Comparison of ENCODE assay signal across 13 cellular contexts in the genomic region with DNA sequence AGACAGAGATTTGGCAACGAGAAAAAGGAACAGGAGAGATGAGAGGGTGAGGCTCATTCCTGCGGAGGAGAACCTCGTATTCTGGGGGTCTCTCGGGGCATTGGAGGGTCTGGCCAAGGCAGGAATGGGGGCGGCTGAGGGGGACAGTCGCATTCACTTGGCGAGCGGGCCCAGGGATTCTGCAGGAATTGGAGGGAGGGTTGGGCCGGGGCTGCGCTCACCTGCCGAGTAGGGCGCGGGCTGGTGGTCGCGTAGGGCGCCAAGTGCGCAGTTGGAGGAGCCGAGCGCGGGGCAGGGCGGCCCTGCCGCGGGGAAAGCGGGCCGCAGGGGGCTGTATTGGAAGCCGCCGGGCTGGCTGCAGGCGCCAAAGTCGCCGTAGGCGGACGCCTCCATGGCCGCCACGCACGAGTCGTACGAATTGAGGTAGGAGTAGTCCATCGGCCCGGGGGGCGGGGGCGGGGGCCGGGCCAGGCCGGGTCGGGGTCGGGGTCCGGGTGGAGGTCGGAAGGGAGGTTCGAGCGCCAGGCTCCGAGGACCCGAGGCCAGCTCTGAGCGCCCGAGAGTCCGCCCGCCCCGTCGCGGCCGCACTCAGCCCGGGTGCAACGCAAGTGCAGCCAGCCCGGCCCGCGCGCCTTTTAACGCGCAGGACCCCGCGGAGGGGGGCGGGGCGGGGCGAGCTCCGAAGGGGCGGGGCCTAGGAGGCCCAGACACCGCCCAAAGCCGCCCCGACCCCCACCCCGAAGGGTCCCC. TPM values are rescaled to one million over a fixed set of nuclear protein-coding genes. Genes with fewer than 3 reads are reported as not detected.
DNase-seq lines count a peak whose midpoint lies in the region; ATAC-seq and TF ChIP-seq lines count a peak whose summit lies in the region.
"Had no signal": no experiment of that assay in that cellular context is flagged by ENCODE, and none has a peak within 500 bp of the region (broad histone marks: within the 10 kb centered on the region; RNA-seq: fewer than 3 reads in every experiment).

A gene (minus strand): TSS at position 610 of the 750 bp plus-strand sequence. CDS start 172 bp downstream, at position 438.

- peaks cover 4% of the 10 kb centered on the region for H3K4me1 ChIP-seq in BE2C
- peaks cover 20% of the 10 kb centered on the region for H3K4me1 ChIP-seq in HUES48 (ENCODE audit: control insufficient read depth, insufficient read depth, low read length)
- H3K4me1 ChIP-seq in endodermal cell (ENCODE audit: control insufficient read depth, insufficient read depth, low read length), result no peaks in the 10 kb centered on the region

- peak within 1 kb of the TSS; percentile 100 for H3K4me3 ChIP-seq in BE2C (ENCODE audit: low read depth, low read length)
- peak within 1 kb of the TSS; percentile 68 for H3K4me3 ChIP-seq in HUES48 (ENCODE audit: low read depth, low read length)
- peak within 1 kb of the TSS; percentile 72 for H3K4me3 ChIP-seq in endodermal cell (ENCODE audit: low read length)
- peak within 1 kb of the TSS; percentile 49 for H3K4me3 ChIP-seq in neural cell (ENCODE audit: low read length)
- no peak within 1 kb of the TSS for H3K4me3 ChIP-seq in MG63
- H3K4me3 ChIP-seq: right lobe of liver had no signal

- H3K4me2 ChIP-seq in neural cell (ENCODE audit: low read length), result no peak within 1 kb of the TSS

- H3K4me3 Mint-ChIP-seq in endodermal cell, result no peak within 1 kb of the TSS

- WGBS in endodermal cell (ENCODE audit: insufficient coverage in 1 of 2, insufficient read length in 1 of 2), 2 experiments, result 5 to 13% methylated on average over 4 to 76 of the region's 78 CpGs

- peaks cover under 1% of the 10 kb centered on the region for H3K36me3 Mint-ChIP-seq in endodermal cell (ENCODE audit: low read depth)

- H3K9ac ChIP-seq in HUES48 (ENCODE audit: low read depth, low read length) (no peak within 1 kb of the TSS), endodermal cell (ENCODE audit: extremely low read depth, low read length, poor library complexity, severe bottlenecking) (no peak within 1 kb of the TSS), neural cell (ENCODE audit: low read length) (no peak within 1 kb of the TSS)

- no peak for TF ChIP-seq CTCF in BE2C (IDR thresholded peaks at IDR 0.05; ENCODE audit: low read depth, low read length)
- TF ChIP-seq CTCF in endodermal cell (conservative IDR thresholded peaks at IDR 0.05), result no peak
- no peak for TF ChIP-seq CTCF in neural cell (IDR thresholded peaks at IDR 0.05; ENCODE audit: poor library complexity, severe bottlenecking)

- no peaks in the 10 kb centered on the region for H3K9me2 ChIP-seq in neural cell (ENCODE audit: insufficient read depth, low read length)

- H3K4me1 Mint-ChIP-seq in endodermal cell, result peaks cover 13% of the 10 kb centered on the region

- TF ChIP-seq EP300 in neural cell (conservative IDR thresholded peaks at IDR 0.05; ENCODE audit: poor library complexity, severe bottlenecking), result no peak

- no peaks in the 10 kb centered on the region for H3K9me3 Mint-ChIP-seq in endodermal cell

- H3K27me3 ChIP-seq in BE2C (no peaks in the 10 kb centered on the region), HUES48 (ENCODE audit: control insufficient read depth, insufficient read depth, low read length) (peaks cover 99% of the 10 kb centered on the region), endodermal cell (ENCODE audit: control insufficient read depth, insufficient read depth, low read length, poor library complexity, severe bottlenecking) (peaks cover 83% of the 10 kb centered on the region), neural cell (ENCODE audit: insufficient read depth, low read depth, low read length) (peaks cover 90% of the 10 kb centered on the region), MG63 (no peaks in the 10 kb centered on the region; the same call in 1 of the 2 replicates)

- ATAC-seq in GM18511 (IDR thresholded peaks at IDR 0.05; ENCODE audit: unreplicated experiment), result no peak
- ATAC-seq: right lobe of liver had no signal

- no peaks in the 10 kb centered on the region for H3F3A ChIP-seq in neural cell (ENCODE audit: insufficient read depth, low read length, poor library complexity, severe bottlenecking)

- H2AFZ ChIP-seq in neural cell (ENCODE audit: low read depth, low read length), result no peak within 1 kb of the TSS

- H3K9me3 ChIP-seq in BE2C (no peaks in the 10 kb centered on the region), HUES48 (ENCODE audit: control insufficient read depth, insufficient read depth, low read length) (no peaks in the 10 kb centered on the region), endodermal cell (ENCODE audit: control insufficient read depth, low read length) (no peaks in the 10 kb centered on the region), neural cell (ENCODE audit: low read length) (peaks cover 4% of the 10 kb centered on the region), MG63 (no peaks in the 10 kb centered on the region)
- H3K9me3 ChIP-seq: right lobe of liver had no signal

- DNase-seq in BE2C, result peak; percentile 93
- peak; percentile 81 for DNase-seq in endodermal cell
- DNase-seq in NCI-H526 treated with DMSO at 0.1 percent for 48 hours (lab: John Stamatoyannopoulos, UW), result no peak
- no peak for DNase-seq in MG63
- DNase-seq in CD1c-positive myeloid dendritic cell (ENCODE audit: extremely low spot score), result no peak
- DNase-seq: amygdala, kidney glomerular epithelial cell, NCI-H2029 had no signal

- no peak within 1 kb of the TSS for H3K27ac ChIP-seq in HUES48 (ENCODE audit: low read depth, low read length)
- H3K27ac ChIP-seq in endodermal cell (ENCODE audit: low read depth, low read length), result no peak within 1 kb of the TSS
- H3K27ac ChIP-seq in neural cell (ENCODE audit: low read length), result no peak within 1 kb of the TSS
- H3K27ac ChIP-seq: right lobe of liver had no signal

- no peaks in the 10 kb centered on the region for H3K79me2 ChIP-seq in neural cell (replicated peaks; ENCODE audit: insufficient read depth, low read length)

- H3K36me3 ChIP-seq in BE2C, result peaks cover 48% of the 10 kb centered on the region
- no peaks in the 10 kb centered on the region for H3K36me3 ChIP-seq in HUES48 (ENCODE audit: control insufficient read depth, insufficient read depth, low read length)
- peaks cover 1% of the 10 kb centered on the region for H3K36me3 ChIP-seq in endodermal cell (ENCODE audit: control insufficient read depth, insufficient read depth, low read length)
- H3K36me3 ChIP-seq in neural cell (ENCODE audit: insufficient read depth, low read length), result no peaks in the 10 kb centered on the region
- H3K36me3 ChIP-seq in MG63, result no peaks in the 10 kb centered on the region
- H3K36me3 ChIP-seq: right lobe of liver had no signal

- no peak within 1 kb of the TSS for H3K27ac Mint-ChIP-seq in endodermal cell

- TF ChIP-seq RAD21 in neural cell (conservative IDR thresholded peaks at IDR 0.05), result no peak

- H3K27me3 Mint-ChIP-seq in endodermal cell (ENCODE audit: insufficient read depth), result peaks cover 49% of the 10 kb centered on the region

- no peaks in the 10 kb centered on the region for H4K20me1 ChIP-seq in neural cell (ENCODE audit: insufficient read depth)

TF ChIP-seq in neural cell, 6 proteins besides CTCF, POLR2A, EP300 and RAD21:
- TF ChIP-seq POLR2AphosphoS5 (IDR thresholded peaks at IDR 0.05) (no peak), TAF1 (IDR thresholded peaks at IDR 0.05; ENCODE audit: low read depth) (no peak), SMC3 (conservative IDR thresholded peaks at IDR 0.05; ENCODE audit: poor library complexity) (no peak), MXI1 (conservative IDR thresholded peaks at IDR 0.05; ENCODE audit: poor library complexity, severe bottlenecking) (no peak), EZH2 (IDR thresholded peaks at IDR 0.05; ENCODE audit: borderline replicate concordance, insufficient read depth, low read length, poor library complexity, severe bottlenecking) (no peak)
- TF ChIP-seq, protein P1, sequence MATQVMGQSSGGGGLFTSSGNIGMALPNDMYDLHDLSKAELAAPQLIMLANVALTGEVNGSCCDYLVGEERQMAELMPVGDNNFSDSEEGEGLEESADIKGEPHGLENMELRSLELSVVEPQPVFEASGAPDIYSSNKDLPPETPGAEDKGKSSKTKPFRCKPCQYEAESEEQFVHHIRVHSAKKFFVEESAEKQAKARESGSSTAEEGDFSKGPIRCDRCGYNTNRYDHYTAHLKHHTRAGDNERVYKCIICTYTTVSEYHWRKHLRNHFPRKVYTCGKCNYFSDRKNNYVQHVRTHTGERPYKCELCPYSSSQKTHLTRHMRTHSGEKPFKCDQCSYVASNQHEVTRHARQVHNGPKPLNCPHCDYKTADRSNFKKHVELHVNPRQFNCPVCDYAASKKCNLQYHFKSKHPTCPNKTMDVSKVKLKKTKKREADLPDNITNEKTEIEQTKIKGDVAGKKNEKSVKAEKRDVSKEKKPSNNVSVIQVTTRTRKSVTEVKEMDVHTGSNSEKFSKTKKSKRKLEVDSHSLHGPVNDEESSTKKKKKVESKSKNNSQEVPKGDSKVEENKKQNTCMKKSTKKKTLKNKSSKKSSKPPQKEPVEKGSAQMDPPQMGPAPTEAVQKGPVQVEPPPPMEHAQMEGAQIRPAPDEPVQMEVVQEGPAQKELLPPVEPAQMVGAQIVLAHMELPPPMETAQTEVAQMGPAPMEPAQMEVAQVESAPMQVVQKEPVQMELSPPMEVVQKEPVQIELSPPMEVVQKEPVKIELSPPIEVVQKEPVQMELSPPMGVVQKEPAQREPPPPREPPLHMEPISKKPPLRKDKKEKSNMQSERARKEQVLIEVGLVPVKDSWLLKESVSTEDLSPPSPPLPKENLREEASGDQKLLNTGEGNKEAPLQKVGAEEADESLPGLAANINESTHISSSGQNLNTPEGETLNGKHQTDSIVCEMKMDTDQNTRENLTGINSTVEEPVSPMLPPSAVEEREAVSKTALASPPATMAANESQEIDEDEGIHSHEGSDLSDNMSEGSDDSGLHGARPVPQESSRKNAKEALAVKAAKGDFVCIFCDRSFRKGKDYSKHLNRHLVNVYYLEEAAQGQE (IDR thresholded peaks at IDR 0.05; ENCODE audit: borderline replicate concordance), result no peak

RNA-seq across cellular contexts. Expression of the gene that starts here (rescaled TPM):
- polyA plus RNA-seq in BE2C (2012; ENCODE audit: insufficient read depth, insufficient read length, low read depth), result 419 TPM
- under 1 TPM in 1 of 2 donors, not detected in 1; 0.92 TPM for total RNA-seq in endodermal cell
- polyA plus RNA-seq in endodermal cell (2013, experiment 1 of 2), result 1.7 TPM
- 1.9 TPM for polyA plus RNA-seq in endodermal cell (2013, experiment 2 of 2)
- polyA plus RNA-seq in neural cell, result not detected in 2 replicates
- polyA minus RNA-seq in neural cell, result not detected in 2 replicates
- not detected in 2 replicates for total RNA-seq in MG63 (2014; rRNA removed; shearing (Covaris generic); ENCODE audit: low replicate concordance)
- total RNA-seq: right lobe of liver had no signal
- polyA plus RNA-seq: esophagus had no signal

Comparison
In these comparisons a context has a peak if more than half of its experiments do, and no peak if none do; other contexts are left out.
1. DNase-seq: peak in BE2C (single experiment) and endodermal cell (single experiment); none in NCI-H526 treated with DMSO at 0.1 percent for 48 hours (single experiment), MG63 (single experiment) and CD1c-positive myeloid dendritic cell (single experiment).